Comparison of ENCODE assay signal across 8 cellular contexts in genomic region chr7:44196450-44196872, GRCh38. TPM values are rescaled to one million over a fixed set of nuclear protein-coding genes. Genes with fewer than 3 reads are reported as not detected.
DNase-seq lines count a peak whose midpoint lies in the region; ATAC-seq, FAIRE-seq and TF ChIP-seq lines count a peak whose summit lies in the region.

No MANE protein-coding gene starts in this region.

- no peak overlapping the region for H3K23ac ChIP-seq in trophoblast cell (ENCODE audit: low read length)

- no peak for FAIRE-seq in frontal cortex (lab: Jason Lieb, UNC)

- H2AK5ac ChIP-seq in trophoblast cell (ENCODE audit: low read length), result no peak overlapping the region

- H3K79me1 ChIP-seq in trophoblast cell (ENCODE audit: low read length), result peaks cover 3% of the 10 kb centered on the region

- H4K12ac ChIP-seq in trophoblast cell (ENCODE audit: low read depth, low read length), result no peak overlapping the region

- no peak overlapping the region for H2BK5ac ChIP-seq in trophoblast cell (ENCODE audit: low read depth, low read length, poor library complexity)

- H4K8ac ChIP-seq in trophoblast cell (ENCODE audit: low read depth, low read length), result no peak overlapping the region

- H2AFZ ChIP-seq in trophoblast cell (ENCODE audit: insufficient read depth, low read length, poor library complexity), result no peak overlapping the region

- H3K27me3 ChIP-seq in WERI-Rb-1 (ENCODE audit: insufficient read depth, low read depth, severe bottlenecking) (no peaks in the 10 kb centered on the region), trophoblast cell (ENCODE audit: insufficient read depth, low read length) (no peaks in the 10 kb centered on the region)

- no peak overlapping the region for H3K4ac ChIP-seq in trophoblast cell (ENCODE audit: low read depth, low read length)

- H3K4me1 ChIP-seq in trophoblast cell (ENCODE audit: control insufficient read depth in 1 of 2, insufficient read depth in 2 of 2, low read length in 2 of 2), result no peaks in the 10 kb centered on the region

- no peak overlapping the region for H3K9ac ChIP-seq in trophoblast cell (ENCODE audit: low read length)

- H2BK120ac ChIP-seq in trophoblast cell (ENCODE audit: insufficient read depth, low read length, poor library complexity), result no peak overlapping the region

- no peak overlapping the region for H3K14ac ChIP-seq in trophoblast cell (ENCODE audit: low read length)

- TF ChIP-seq CTCF in GM10266 (IDR thresholded peaks at IDR 0.05; ENCODE audit: control insufficient read depth, insufficient read depth, low read depth, missing control alignments) (peak; percentile 72), WERI-Rb-1 (IDR thresholded peaks at IDR 0.05; ENCODE audit: low read depth, low read length) (peak; percentile 91)

- peaks cover 4% of the 10 kb centered on the region for H3K79me2 ChIP-seq in trophoblast cell (ENCODE audit: control insufficient read depth, insufficient read depth, low read length, poor library complexity)

- H3K4me3 ChIP-seq in WERI-Rb-1 (ENCODE audit: low read depth, low read length), result no peak overlapping the region
- no peak overlapping the region for H3K4me3 ChIP-seq in trophoblast cell (ENCODE audit: low read depth, low read length)

- no peaks in the 10 kb centered on the region for H3K9me3 ChIP-seq in WERI-Rb-1 (ENCODE audit: severe bottlenecking)
- H3K9me3 ChIP-seq in trophoblast cell (ENCODE audit: insufficient read depth, low read depth, low read length), result no peaks in the 10 kb centered on the region

- ATAC-seq in HG02588 (IDR thresholded peaks at IDR 0.05; ENCODE audit: unreplicated experiment), result no peak

- H3K4me2 ChIP-seq in trophoblast cell (ENCODE audit: low read length), result no peak overlapping the region

- no peak overlapping the region for H4K91ac ChIP-seq in trophoblast cell (ENCODE audit: low read depth, low read length)

- no peak overlapping the region for H2BK12ac ChIP-seq in trophoblast cell (ENCODE audit: low read length)

- H3K36me3 ChIP-seq in WERI-Rb-1 (peaks cover 2% of the 10 kb centered on the region), trophoblast cell (ENCODE audit: control insufficient read depth in 1 of 2, insufficient read depth in 2 of 2, low read length in 2 of 2) (no peaks in the 10 kb centered on the region)

- H3K18ac ChIP-seq in trophoblast cell (ENCODE audit: low read length), result no peak overlapping the region

- no CpG with 5 or more reads among the region's 3 CpGs for WGBS in trophoblast cell (ENCODE audit: extremely low coverage, insufficient coverage, insufficient read length)

- H3K27ac ChIP-seq in WERI-Rb-1 (peak overlapping the region; percentile 20), trophoblast cell (ENCODE audit: low read depth, low read length) (no peak overlapping the region)

- DNase-seq in AG08395 (ENCODE audit: low spot score) (peak; percentile 73), GM10266 (ENCODE audit: extremely low spot score) (peak; percentile 69), NCI-H128 (lab: John Stamatoyannopoulos, UW; ENCODE audit: unreplicated experiment) (peak; percentile 15), WERI-Rb-1 (peak; percentile 76), frontal cortex (ENCODE audit: low spot score in 2 of 2) (peak; percentile 47 to 52), trophoblast cell (peak; percentile 44 to 72), NK-92 (lab: John Stamatoyannopoulos, UW; ENCODE audit: unreplicated experiment) (no peak)

RNA-seq across cellular contexts. Expression of gene YKT6, which starts 4.3 kb away (rescaled TPM):
- total RNA-seq in frontal cortex, result 53.0 TPM
- polyA plus RNA-seq in trophoblast cell (2013), result 122 and 127 TPM in 2 replicates

RNA-seq across cellular contexts. Expression of gene GCK, which starts 7.2 kb away (rescaled TPM):
- total RNA-seq in frontal cortex, result 6.5 TPM
- polyA plus RNA-seq in trophoblast cell (2013), result 0.34 and 0.35 TPM in 2 replicates

RNA-seq across cellular contexts. Expression of gene MYL7, which starts 55.3 kb away (rescaled TPM):
- total RNA-seq in frontal cortex, result 1.6 TPM
- polyA plus RNA-seq in trophoblast cell (2013), result 146 and 148 TPM in 2 replicates
